Comparison of ENCODE assay signal across 9 cellular contexts in genomic region chr12:47807338-47807737, GRCh38. TPM values are rescaled to one million over a fixed set of nuclear protein-coding genes. Genes with fewer than 3 reads are reported as not detected.
DNase-seq lines count a peak whose midpoint lies in the region; ATAC-seq and TF ChIP-seq lines count a peak whose summit lies in the region.
"Had no signal": no experiment of that assay in that cellular context is flagged by ENCODE, and none has a peak within 500 bp of the region (broad histone marks: within the 10 kb centered on the region; RNA-seq: fewer than 3 reads in every experiment).

No MANE protein-coding gene starts in this region.

- H3K27ac ChIP-seq in colonic mucosa (peak overlapping the region; percentile 90), upper lobe of right lung (peak overlapping the region; percentile 97)

- H3K36me3 ChIP-seq in colonic mucosa (no peaks in the 10 kb centered on the region), upper lobe of right lung (no peaks in the 10 kb centered on the region)

- H3K36me3 Mint-ChIP-seq in activated naive CD4-positive, alpha-beta T cell treated with anti-CD3 and anti-CD28 coated beads for 36 hours (ENCODE audit: low read depth): peaks cover 53% of the 10 kb centered on the region
- H3K36me3 Mint-ChIP-seq in naive thymus-derived CD8-positive, alpha-beta T cell: peaks cover 0 to 10% (median 2%) of the 10 kb centered on the region in 3 donors

- no peak for ATAC-seq in naive thymus-derived CD8-positive, alpha-beta T cell
- ATAC-seq in upper lobe of right lung (peak; percentile 7), GM19023 (IDR thresholded peaks at IDR 0.05; ENCODE audit: unreplicated experiment) (no peak), GM21360 (IDR thresholded peaks at IDR 0.05; ENCODE audit: unreplicated experiment) (no peak), HG02678 (IDR thresholded peaks at IDR 0.05; ENCODE audit: unreplicated experiment) (no peak)

- H3K4me1 ChIP-seq in colonic mucosa (peaks cover 7% of the 10 kb centered on the region), upper lobe of right lung (peaks cover 100% of the 10 kb centered on the region)

- CTCF ChIA-PET in activated naive CD4-positive, alpha-beta T cell treated with anti-CD3 and anti-CD28 coated beads for 36 hours (lab: Charles Lee): interaction anchor here (0.6 to 27.8 kb wide), 20 partner anchors 9 to 92 kb away, joined by 3 to 848 read pairs (median 5); no protein-coding TSS in a partner anchor

- H3K9me3 Mint-ChIP-seq in activated naive CD4-positive, alpha-beta T cell treated with anti-CD3 and anti-CD28 coated beads for 36 hours: no peaks in the 10 kb centered on the region
- H3K9me3 Mint-ChIP-seq in naive thymus-derived CD8-positive, alpha-beta T cell: no peaks in the 10 kb centered on the region

- H3K4me3 Mint-ChIP-seq in activated naive CD4-positive, alpha-beta T cell treated with anti-CD3 and anti-CD28 coated beads for 36 hours: peak overlapping the region; percentile 71
- peak overlapping the region; percentile 68 to 96 (median 76) for H3K4me3 Mint-ChIP-seq in naive thymus-derived CD8-positive, alpha-beta T cell

- H3K9ac ChIP-seq in colonic mucosa (ENCODE audit: low read depth in 2 of 2, low read length in 2 of 2): peak overlapping the region in 1 of 2 donors; percentile 29

- no peak for TF ChIP-seq CTCF in colonic mucosa (IDR thresholded peaks at IDR 0.05)
- TF ChIP-seq CTCF in upper lobe of right lung (IDR thresholded peaks at IDR 0.05): no peak

- H3K4me3 ChIP-seq in colonic mucosa (no peak overlapping the region), upper lobe of right lung (no peak overlapping the region)

- no peaks in the 10 kb centered on the region for H3K27me3 Mint-ChIP-seq in activated naive CD4-positive, alpha-beta T cell treated with anti-CD3 and anti-CD28 coated beads for 36 hours (ENCODE audit: low read depth)
- no peaks in the 10 kb centered on the region for H3K27me3 Mint-ChIP-seq in naive thymus-derived CD8-positive, alpha-beta T cell

- no peak for DNase-seq in activated naive CD4-positive, alpha-beta T cell treated with anti-CD3 and anti-CD28 coated beads for 36 hours
- no peak for DNase-seq in activated naive CD4-positive, alpha-beta T cell treated with Interleukin-2 at 50 U/mL for 16 hours
- no peak for DNase-seq in colonic mucosa
- no peak for DNase-seq in naive thymus-derived CD8-positive, alpha-beta T cell
- DNase-seq in upper lobe of right lung: no peak
- DNase-seq: NCI-H1105 had no signal

- peaks cover 95% of the 10 kb centered on the region for H3K4me1 Mint-ChIP-seq in activated naive CD4-positive, alpha-beta T cell treated with anti-CD3 and anti-CD28 coated beads for 36 hours (ENCODE audit: low read depth)
- peaks cover 57 to 99% (median 97%) of the 10 kb centered on the region in 4 donors for H3K4me1 Mint-ChIP-seq in naive thymus-derived CD8-positive, alpha-beta T cell

- H3K27me3 ChIP-seq in colonic mucosa (no peaks in the 10 kb centered on the region), upper lobe of right lung (no peaks in the 10 kb centered on the region)

- H3K9me3 ChIP-seq in colonic mucosa (no peaks in the 10 kb centered on the region), upper lobe of right lung (no peaks in the 10 kb centered on the region)

- H3K27ac Mint-ChIP-seq in activated naive CD4-positive, alpha-beta T cell treated with anti-CD3 and anti-CD28 coated beads for 36 hours: peak overlapping the region; percentile 98
- H3K27ac Mint-ChIP-seq in naive thymus-derived CD8-positive, alpha-beta T cell: peak overlapping the region; percentile 77 to 99 (median 96)

- intact Hi-C loops in activated naive CD4-positive, alpha-beta T cell treated with anti-CD3 and anti-CD28 coated beads for 36 hours (cut with micrococcal nuclease): no loop called here
- intact Hi-C loops in colonic mucosa (cut with DNase I): no loop called here
- intact Hi-C loops in upper lobe of right lung (cut with DNase I): no loop called here

- POLR2A ChIA-PET in naive thymus-derived CD8-positive, alpha-beta T cell (lab: Charles Lee): interaction anchor here (0.9 to 22.6 kb wide), 11 partner anchors 10 to 350 kb away, joined by 3 to 514 read pairs (median 7); partner anchors contain the start of genes ASB8, HDAC7, RPAP3 and SLC48A1

RNA-seq across cellular contexts. Expression of gene HDAC7, which starts 12.4 kb away (rescaled TPM):
- 100 to 1,000 TPM; 272 to 289 TPM for total RNA-seq in activated naive CD4-positive, alpha-beta T cell treated with anti-CD3 and anti-CD28 coated beads for 36 hours
- total RNA-seq in colonic mucosa (10 to 100 TPM; 27.3 to 29.7 TPM), upper lobe of right lung (135 TPM)
- total RNA-seq in naive thymus-derived CD8-positive, alpha-beta T cell: 100 to 1,000 TPM; 160 to 165 TPM
- polyA plus RNA-seq in naive thymus-derived CD8-positive, alpha-beta T cell: 10 to 100 TPM; 10.2 to 30.5 (median 14.3) TPM

RNA-seq across cellular contexts. Expression of gene SLC48A1, which starts 34.3 kb away (rescaled TPM):
- total RNA-seq in activated naive CD4-positive, alpha-beta T cell treated with anti-CD3 and anti-CD28 coated beads for 36 hours: 10 to 100 TPM; 16.6 to 21.0 TPM
- total RNA-seq in colonic mucosa (10 to 100 TPM; 12.2 to 17.9 TPM), upper lobe of right lung (40.9 TPM)
- 10 to 100 TPM; 11.5 to 12.8 TPM for total RNA-seq in naive thymus-derived CD8-positive, alpha-beta T cell
- 10 to 100 TPM in 1 of 3 donors, 1 to 10 TPM in 2; 9.4 to 11.6 (median 9.7) TPM for polyA plus RNA-seq in naive thymus-derived CD8-positive, alpha-beta T cell

RNA-seq across cellular contexts. Expression of gene RAPGEF3, which starts 48.7 kb away (rescaled TPM):
- 1 to 10 TPM; 1.5 to 1.6 TPM for total RNA-seq in activated naive CD4-positive, alpha-beta T cell treated with anti-CD3 and anti-CD28 coated beads for 36 hours
- total RNA-seq in colonic mucosa: 10 to 100 TPM; 10.1 TPM
- under 1 TPM; 0.63 to 0.65 TPM for total RNA-seq in naive thymus-derived CD8-positive, alpha-beta T cell
- under 1 TPM; 0.08 to 0.27 (median 0.12) TPM for polyA plus RNA-seq in naive thymus-derived CD8-positive, alpha-beta T cell
- total RNA-seq in upper lobe of right lung: 69.6 TPM

Comparison
In these comparisons a context has a peak if more than half of its experiments do, and no peak if none do; other contexts are left out.
1. RNA of gene RAPGEF3, which starts 48.7 kb away (total RNA-seq): 69.6 TPM in upper lobe of right lung (single experiment) and 10.1 TPM in colonic mucosa; 1.5 to 1.6 TPM in activated naive CD4-positive, alpha-beta T cell treated with anti-CD3 and anti-CD28 coated beads for 36 hours and 0.63 to 0.65 TPM in naive thymus-derived CD8-positive, alpha-beta T cell; every median in the first group is over 4 times any median in the second.